ENCODE assay signal across 17 cellular contexts in genomic region chr10:3397846-3398245, GRCh38.
"Had no signal": no experiment of that assay in that cellular context is flagged by ENCODE, and none has a peak within 500 bp of the region (broad histone marks: within the 10 kb centered on the region; RNA-seq: fewer than 3 reads in every experiment).

No MANE protein-coding gene starts in this region.

- H3K27ac ChIP-seq: epithelial cell of prostate, esophagus muscularis mucosa, gastrocnemius medialis, neutrophil, skin epidermis, suprapubic skin, thyroid gland, upper lobe of left lung, vagina had no signal

- H3K4me1 ChIP-seq: gastrocnemius medialis, thyroid gland, vagina had no signal

- H3K27me3 ChIP-seq: esophagus muscularis mucosa, neutrophil, sigmoid colon, suprapubic skin, thyroid gland, upper lobe of left lung, vagina had no signal

- H3K4me3 ChIP-seq: esophagus muscularis mucosa, gastrocnemius medialis, sigmoid colon, skin epidermis, suprapubic skin, thyroid gland, upper lobe of left lung, vagina had no signal

- H3K9me3 ChIP-seq: neutrophil, suprapubic skin, thyroid gland, vagina had no signal

- ATAC-seq: effector memory CD8-positive, alpha-beta T cell; gastrocnemius medialis; natural killer cell treated with Interleukin-12 subunit alpha and Interleukin-12 subunit beta and Interleukin-15 and Interleukin-18, amount 100 ng/mL, for 72 hours; stimulated activated naive CD8-positive, alpha-beta T cell treated with anti-CD3 and anti-CD28 coated beads, Interleukin-15, Interleukin-2, amounts not matched to agents 100 U/mL and 50 U/mL, for 24 hours had no signal

- DNase-seq: cerebellar nuclear complex; effector memory CD8-positive, alpha-beta T cell; gastrocnemius medialis; glutamatergic neuron; immature natural killer cell; sigmoid colon; stimulated activated CD4-positive, alpha-beta T cell treated with anti-CD3 and anti-CD28 coated beads, Interleukin-2, amount 100 ng/mL, for 48 hours; stimulated activated naive CD8-positive, alpha-beta T cell treated with anti-CD3 and anti-CD28 coated beads, Interleukin-15, Interleukin-2, amounts not matched to agents 100 U/mL and 50 U/mL, for 24 hours; thyroid gland had no signal

- H3K36me3 ChIP-seq: esophagus muscularis mucosa, gastrocnemius medialis, neutrophil, sigmoid colon, suprapubic skin, thyroid gland, upper lobe of left lung, vagina had no signal
